In the genomic region with DNA sequence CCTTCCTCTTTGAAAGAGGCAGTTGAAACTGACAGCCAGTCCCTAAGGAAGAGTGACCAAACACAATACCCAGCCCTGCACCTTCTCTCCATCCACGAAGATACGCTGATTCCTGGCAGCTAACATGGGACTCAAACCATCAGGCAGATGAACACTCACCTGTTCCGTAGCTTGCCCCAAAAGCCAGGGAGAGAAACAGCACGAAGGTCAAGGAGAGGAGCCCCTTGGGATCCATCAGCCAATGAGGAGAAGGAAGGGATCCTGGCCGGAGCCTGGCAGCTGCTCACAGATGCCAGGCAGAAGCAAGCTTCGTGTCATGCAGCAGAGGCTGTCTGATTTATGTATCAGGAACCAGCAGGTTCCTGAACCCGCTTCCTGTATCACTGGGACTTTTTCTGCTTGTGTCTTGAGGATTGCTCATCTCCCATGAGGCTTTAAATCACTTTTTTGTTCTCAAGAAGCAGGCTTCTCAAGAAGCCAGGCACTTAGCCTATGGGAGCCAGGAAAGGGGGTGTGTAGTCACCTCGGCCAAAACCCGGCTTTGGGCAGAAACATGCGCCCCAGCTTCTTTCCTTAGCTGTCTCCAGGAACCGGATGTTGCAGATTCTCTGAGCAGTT, we compare ENCODE assay signal across 8 cellular contexts. TPM values are rescaled to one million over a fixed set of nuclear protein-coding genes. Genes with fewer than 3 reads are reported as not detected.
A peak's percentile ranks its signal among the peaks of the same experiment; 100 is the strongest.
DNase-seq lines count a peak whose midpoint lies in the region; ATAC-seq and TF ChIP-seq lines count a peak whose summit lies in the region.

A gene with protein sequence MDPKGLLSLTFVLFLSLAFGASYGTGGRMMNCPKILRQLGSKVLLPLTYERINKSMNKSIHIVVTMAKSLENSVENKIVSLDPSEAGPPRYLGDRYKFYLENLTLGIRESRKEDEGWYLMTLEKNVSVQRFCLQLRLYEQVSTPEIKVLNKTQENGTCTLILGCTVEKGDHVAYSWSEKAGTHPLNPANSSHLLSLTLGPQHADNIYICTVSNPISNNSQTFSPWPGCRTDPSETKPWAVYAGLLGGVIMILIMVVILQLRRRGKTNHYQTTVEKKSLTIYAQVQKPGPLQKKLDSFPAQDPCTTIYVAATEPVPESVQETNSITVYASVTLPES (minus strand): TSS at position 334 of the 618 bp plus-strand sequence. CDS start 99 bp downstream, at position 235.

- 47 to 55% methylated on average over 11 of the region's 11 CpGs for WGBS in aorta, 2 donors

- ATAC-seq in GM21390 (IDR thresholded peaks at IDR 0.05; ENCODE audit: unreplicated experiment): peak; percentile 55
- ATAC-seq in aorta (ENCODE audit: low FRiP score): no peak

- H3K27me3 ChIP-seq in GM06990 (replicated peaks; ENCODE audit: control insufficient read depth, insufficient read depth, low read length) (no peaks in the 10 kb centered on the region), colonic mucosa (no peaks in the 10 kb centered on the region), aorta (ENCODE audit: control insufficient read depth in 1 of 2, insufficient read depth in 2 of 2, low read length in 1 of 2) (no peaks in the 10 kb centered on the region), ascending aorta (no peaks in the 10 kb centered on the region)

- H3K9me3 ChIP-seq in colonic mucosa: no peaks in the 10 kb centered on the region
- no peaks in the 10 kb centered on the region for H3K9me3 ChIP-seq in aorta (ENCODE audit: control insufficient read depth, low read length)
- H3K9me3 ChIP-seq in ascending aorta: no peaks in the 10 kb centered on the region

- DNase-seq in GM06990 (ENCODE audit: extremely low read depth, insufficient read length) (peak; percentile 66), MV-4-11 (lab: John Stamatoyannopoulos, UW) (peak; percentile 81), colonic mucosa (no peak), aorta (peak; percentile 53 to 56), ascending aorta (ENCODE audit: low spot score in 2 of 2) (no peak), mucosa of gallbladder (ENCODE audit: low spot score) (no peak), D341Med (ENCODE audit: low spot score) (no peak)

- peak within 1 kb of the TSS; percentile 82 for H3K4me3 ChIP-seq in GM06990 (replicated peaks; ENCODE audit: low read depth, low read length)
- H3K4me3 ChIP-seq in colonic mucosa: peak within 1 kb of the TSS; percentile 18
- H3K4me3 ChIP-seq in aorta (ENCODE audit: low read length in 2 of 2): no peak within 1 kb of the TSS
- H3K4me3 ChIP-seq in ascending aorta: no peak within 1 kb of the TSS

- H3K27ac ChIP-seq in colonic mucosa (peak within 1 kb of the TSS; percentile 38), aorta (ENCODE audit: low read depth in 1 of 2, low read length in 2 of 2) (no peak within 1 kb of the TSS), ascending aorta (no peak within 1 kb of the TSS)

- no peak for TF ChIP-seq CTCF in GM06990 (IDR thresholded peaks at IDR 0.05; ENCODE audit: insufficient read depth, low read length, poor library complexity, severe bottlenecking)
- no peak for TF ChIP-seq CTCF in colonic mucosa (IDR thresholded peaks at IDR 0.05)
- TF ChIP-seq CTCF in ascending aorta (IDR thresholded peaks at IDR 0.05): no peak

- intact Hi-C loops in colonic mucosa (cut with DNase I): no loop called here
- intact Hi-C loops in aorta (cut with DNase I): no loop called here
- intact Hi-C loops in ascending aorta (cut with DNase I): no loop called here

- H3K4me1 ChIP-seq in colonic mucosa (no peaks in the 10 kb centered on the region), aorta (ENCODE audit: control insufficient read depth in 1 of 2, insufficient read depth in 2 of 2, low read length in 2 of 2) (no peaks in the 10 kb centered on the region), ascending aorta (no peaks in the 10 kb centered on the region)

- no peaks in the 10 kb centered on the region; the same call in 1 of the 2 replicates for H3K36me3 ChIP-seq in GM06990 (ENCODE audit: control insufficient read depth, insufficient read depth, low read length)
- H3K36me3 ChIP-seq in colonic mucosa: no peaks in the 10 kb centered on the region
- H3K36me3 ChIP-seq in aorta (ENCODE audit: control insufficient read depth in 1 of 2, insufficient read depth in 2 of 2, low read length in 1 of 2): no peaks in the 10 kb centered on the region
- H3K36me3 ChIP-seq in ascending aorta: no peaks in the 10 kb centered on the region

- peak within 1 kb of the TSS; percentile 19 to 51 for H3K9ac ChIP-seq in colonic mucosa (ENCODE audit: low read depth in 2 of 2, low read length in 2 of 2)

RNA-seq across cellular contexts. Expression of the gene that starts here (rescaled TPM):
- 1 to 10 TPM in 1 of 2 donors, under 1 TPM in 1; 0.69 to 1.2 TPM for total RNA-seq in colonic mucosa
- total RNA-seq in aorta: 1 to 10 TPM; 1.6 to 2.4 TPM
- polyA plus RNA-seq in aorta: not detected
- not detected for total RNA-seq in ascending aorta
- total RNA-seq in mucosa of gallbladder: 2.8 TPM

Comparison
In these comparisons a context has a peak if more than half of its experiments do, and no peak if none do; other contexts are left out.
1. DNase-seq: peak in GM06990 (single experiment), MV-4-11 (single experiment) and aorta (2 of 2); none in colonic mucosa (single experiment), ascending aorta (0 of 2), mucosa of gallbladder (single experiment) and D341Med (single experiment).
2. H3K4me3 ChIP-seq: peak in GM06990 (single experiment) and colonic mucosa (single experiment); none in aorta (0 of 2) and ascending aorta (0 of 2).